8 cellular contexts compared by ENCODE assay signal in genomic region chrX:56733459-56734046, GRCh38. TPM values are rescaled to one million over a fixed set of nuclear protein-coding genes. Genes with fewer than 3 reads are reported as not detected.
DNase-seq lines count a peak whose midpoint lies in the region; ATAC-seq and TF ChIP-seq lines count a peak whose summit lies in the region.

No MANE protein-coding gene starts in this region.

- H3K27ac ChIP-seq in DND-41 (ENCODE audit: low read length): no peak overlapping the region
- no peak overlapping the region for H3K27ac ChIP-seq in ovary
- H3K27ac ChIP-seq in aorta (ENCODE audit: low read depth in 1 of 2, low read length in 2 of 2): no peak overlapping the region

- no peak for TF ChIP-seq EP300 in ovary (IDR thresholded peaks at IDR 0.05)

- no peak overlapping the region for H3K9ac ChIP-seq in DND-41 (ENCODE audit: low read depth, low read length)

- intact Hi-C loops in ovary (cut with DNase I): no loop called here
- intact Hi-C loops in aorta (cut with DNase I): no loop called here

- no peak for TF ChIP-seq POLR2A in ovary (IDR thresholded peaks at IDR 0.05)

- H3K9me3 ChIP-seq in DND-41 (ENCODE audit: insufficient read depth, low read length, severe bottlenecking): no peaks in the 10 kb centered on the region
- no peaks in the 10 kb centered on the region for H3K9me3 ChIP-seq in ovary
- H3K9me3 ChIP-seq in aorta (ENCODE audit: control insufficient read depth, low read length): no peaks in the 10 kb centered on the region

- H3K4me3 ChIP-seq in DND-41 (ENCODE audit: low read depth in 1 of 2, low read length in 2 of 2) (no peak overlapping the region), H7 (ENCODE audit: insufficient read depth, low read depth, low read length) (no peak overlapping the region), ovary (no peak overlapping the region), aorta (ENCODE audit: low read length in 2 of 2) (no peak overlapping the region)

- H3K27me3 ChIP-seq in DND-41 (ENCODE audit: insufficient read depth, low read length, poor library complexity): no peaks in the 10 kb centered on the region
- no peaks in the 10 kb centered on the region for H3K27me3 ChIP-seq in H7 (ENCODE audit: control insufficient read depth, insufficient read depth, low read length)
- H3K27me3 ChIP-seq in ovary: no peaks in the 10 kb centered on the region
- H3K27me3 ChIP-seq in aorta (ENCODE audit: control insufficient read depth in 1 of 2, insufficient read depth in 2 of 2, low read length in 1 of 2): no peaks in the 10 kb centered on the region

- H3K4me2 ChIP-seq in DND-41 (ENCODE audit: insufficient read depth, low read length): peak overlapping the region; percentile 27; the same call in 1 of the 2 replicates

- H2AFZ ChIP-seq in DND-41 (ENCODE audit: low read depth, low read length): no peak overlapping the region

- H3K36me3 ChIP-seq in DND-41 (ENCODE audit: insufficient read depth, low read length): peaks cover 21% of the 10 kb centered on the region
- H3K36me3 ChIP-seq in H7 (replicated peaks; ENCODE audit: control insufficient read depth, insufficient read depth, low read length): no peaks in the 10 kb centered on the region; the same call in 1 of the 2 replicates
- no peaks in the 10 kb centered on the region for H3K36me3 ChIP-seq in ovary
- no peaks in the 10 kb centered on the region for H3K36me3 ChIP-seq in aorta (ENCODE audit: control insufficient read depth in 1 of 2, insufficient read depth in 2 of 2, low read length in 1 of 2)

- peak; percentile 73 for TF ChIP-seq CTCF in DND-41 (IDR thresholded peaks at IDR 0.05; ENCODE audit: borderline replicate concordance, extremely low read depth, low read length, poor library complexity, severe bottlenecking)
- TF ChIP-seq CTCF in ovary (IDR thresholded peaks at IDR 0.05): peak in 2 of 3 donors; percentile 11 to 37

- H3K4me1 ChIP-seq in DND-41 (ENCODE audit: insufficient read depth, low read length) (peaks cover 22% of the 10 kb centered on the region), ovary (ENCODE audit: insufficient read depth) (no peaks in the 10 kb centered on the region), aorta (ENCODE audit: control insufficient read depth in 1 of 2, insufficient read depth in 2 of 2, low read length in 2 of 2) (no peaks in the 10 kb centered on the region)

- H3K79me2 ChIP-seq in DND-41 (ENCODE audit: insufficient read depth, low read length): peaks cover 86% of the 10 kb centered on the region

- 42 to 47% (median 43%) methylated on average over 2 of the region's 2 CpGs for WGBS in ovary, 3 donors
- WGBS in aorta, 2 donors: 32 to 34% methylated on average over 2 of the region's 2 CpGs

- H4K20me1 ChIP-seq in DND-41 (ENCODE audit: insufficient read depth, low read length): no peaks in the 10 kb centered on the region; the same call in 1 of the 2 replicates

- peak; percentile 48; the same call in 2 of the 3 replicates for ATAC-seq in DND-41 (ENCODE audit: insufficient read depth, low read depth)
- no peak for ATAC-seq in aorta (ENCODE audit: low FRiP score)
- no peak for ATAC-seq in GM19467 (IDR thresholded peaks at IDR 0.05; ENCODE audit: unreplicated experiment)

- DNase-seq in DND-41: peak; percentile 58
- peak; percentile 35 for DNase-seq in H7
- peak; percentile 1 for DNase-seq in NCI-H526 treated with DMSO at 0.1 percent for 48 hours (lab: John Stamatoyannopoulos, UW)
- peak; percentile 24 for DNase-seq in activated T-cell treated with anti-CD3 and anti-CD28 coated beads for 1 hour (ENCODE audit: low read depth)
- DNase-seq in fibroblast of gingiva (ENCODE audit: low read depth): peak; percentile 10
- DNase-seq in ovary: peak in 4 of 5 donors; percentile 29 to 68 (median 48)
- no peak for DNase-seq in aorta

RNA-seq across cellular contexts. Expression of gene NBDY, which starts 4.5 kb away (rescaled TPM):
- 7.5 and 12.0 TPM in 2 replicates for total RNA-seq in H7 (2014; rRNA removed; shearing (Covaris generic))
- 10 to 100 TPM; 11.9 to 45.7 (median 35.1) TPM for total RNA-seq in ovary
- polyA plus RNA-seq in ovary: 10 to 100 TPM; 27.8 to 60.9 TPM
- 10 to 100 TPM; 43.0 TPM for total RNA-seq in aorta
- 10 to 100 TPM; 35.7 to 45.5 TPM for polyA plus RNA-seq in aorta

Comparison
In these comparisons a context has a peak if more than half of its experiments do, and no peak if none do; other contexts are left out.
1. DNase-seq: peak in DND-41 (single experiment), H7 (single experiment), NCI-H526 treated with DMSO at 0.1 percent for 48 hours (single experiment), activated T-cell treated with anti-CD3 and anti-CD28 coated beads for 1 hour (single experiment), fibroblast of gingiva (single experiment) and ovary (4 of 5); none in aorta (0 of 2).